In the genomic region with DNA sequence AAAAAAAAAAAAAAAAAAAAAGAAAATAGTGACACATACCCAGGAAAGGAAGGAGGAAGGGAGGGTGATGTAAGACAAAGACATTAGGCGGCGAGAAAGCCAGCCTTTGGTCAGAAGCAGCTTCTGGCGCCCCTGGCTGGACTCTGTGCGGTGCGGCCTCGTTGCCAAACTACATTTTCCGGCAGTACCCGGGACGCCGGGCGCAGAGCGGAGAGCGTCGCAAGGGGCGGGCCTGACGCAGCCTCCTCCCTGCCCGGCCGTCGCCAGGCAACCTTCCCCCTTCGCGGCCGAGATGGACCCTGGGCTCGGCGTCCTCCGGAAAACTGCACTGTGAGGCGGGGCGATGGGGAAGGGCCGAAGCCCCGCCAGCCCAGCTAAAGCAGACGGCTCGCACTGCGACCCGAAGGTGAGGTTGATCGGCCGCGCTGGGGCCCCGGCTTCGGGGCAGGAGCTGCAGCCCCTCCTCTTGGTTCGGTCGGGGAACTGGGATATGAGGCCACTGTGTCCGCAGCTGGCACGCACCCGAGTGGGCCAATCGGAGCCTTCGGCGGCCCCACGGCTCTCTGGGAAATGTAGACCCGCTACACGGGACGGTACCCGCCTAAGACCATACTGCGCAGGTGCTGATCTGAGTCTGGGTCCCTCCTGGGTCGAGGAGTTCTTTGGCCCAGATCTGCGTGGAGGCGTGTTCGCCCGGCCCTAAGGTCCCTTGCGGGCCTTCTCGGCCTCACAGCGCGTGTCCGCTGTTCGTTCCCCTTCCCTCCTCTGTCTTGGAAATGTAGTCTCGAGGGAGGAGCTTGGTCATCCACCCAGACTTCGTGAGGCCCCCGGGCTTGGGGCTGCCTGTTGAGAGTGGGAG, we compare ENCODE assay signal across 1 cellular context.
A peak's percentile ranks its signal among the peaks of the same experiment; 100 is the strongest.
TF ChIP-seq lines count a peak whose summit lies in the region.

No MANE protein-coding gene starts in this region.

TF ChIP-seq in K562, 482 proteins besides CTCF, POLR2A, EP300 and RAD21 (continued from another document):
- no peak for TF ChIP-seq EHMT2 (IDR thresholded peaks at IDR 0.05)
- peak; percentile 57 for TF ChIP-seq C11orf30 (IDR thresholded peaks at IDR 0.05; ENCODE audit: low read depth)
- no peak for TF ChIP-seq ZNF740 (CRISPR knock-in tag; IDR thresholded peaks at IDR 0.05)
- no peak for TF ChIP-seq ZNF740 (tag; IDR thresholded peaks at IDR 0.05)
- peak; percentile 74 for TF ChIP-seq EP400 (IDR thresholded peaks at IDR 0.05)
- TF ChIP-seq RHOXF2B (CRISPR knock-in tag; conservative IDR thresholded peaks at IDR 0.05): no peak
- TF ChIP-seq ZNF780A (CRISPR knock-in tag; IDR thresholded peaks at IDR 0.05): no peak
- TF ChIP-seq MTF1 (CRISPR knock-in tag; IDR thresholded peaks at IDR 0.05; ENCODE audit: borderline replicate concordance): no peak
- TF ChIP-seq, protein P1, sequence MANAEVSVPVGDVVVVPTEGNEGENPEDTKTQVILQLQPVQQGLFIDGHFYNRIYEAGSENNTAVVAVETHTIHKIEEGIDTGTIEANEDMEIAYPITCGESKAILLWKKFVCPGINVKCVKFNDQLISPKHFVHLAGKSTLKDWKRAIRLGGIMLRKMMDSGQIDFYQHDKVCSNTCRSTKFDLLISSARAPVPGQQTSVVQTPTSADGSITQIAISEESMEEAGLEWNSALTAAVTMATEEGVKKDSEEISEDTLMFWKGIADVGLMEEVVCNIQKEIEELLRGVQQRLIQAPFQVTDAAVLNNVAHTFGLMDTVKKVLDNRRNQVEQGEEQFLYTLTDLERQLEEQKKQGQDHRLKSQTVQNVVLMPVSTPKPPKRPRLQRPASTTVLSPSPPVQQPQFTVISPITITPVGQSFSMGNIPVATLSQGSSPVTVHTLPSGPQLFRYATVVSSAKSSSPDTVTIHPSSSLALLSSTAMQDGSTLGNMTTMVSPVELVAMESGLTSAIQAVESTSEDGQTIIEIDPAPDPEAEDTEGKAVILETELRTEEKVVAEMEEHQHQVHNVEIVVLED (CRISPR knock-in tag; IDR thresholded peaks at IDR 0.05): peak; percentile 94
- TF ChIP-seq, protein P2, sequence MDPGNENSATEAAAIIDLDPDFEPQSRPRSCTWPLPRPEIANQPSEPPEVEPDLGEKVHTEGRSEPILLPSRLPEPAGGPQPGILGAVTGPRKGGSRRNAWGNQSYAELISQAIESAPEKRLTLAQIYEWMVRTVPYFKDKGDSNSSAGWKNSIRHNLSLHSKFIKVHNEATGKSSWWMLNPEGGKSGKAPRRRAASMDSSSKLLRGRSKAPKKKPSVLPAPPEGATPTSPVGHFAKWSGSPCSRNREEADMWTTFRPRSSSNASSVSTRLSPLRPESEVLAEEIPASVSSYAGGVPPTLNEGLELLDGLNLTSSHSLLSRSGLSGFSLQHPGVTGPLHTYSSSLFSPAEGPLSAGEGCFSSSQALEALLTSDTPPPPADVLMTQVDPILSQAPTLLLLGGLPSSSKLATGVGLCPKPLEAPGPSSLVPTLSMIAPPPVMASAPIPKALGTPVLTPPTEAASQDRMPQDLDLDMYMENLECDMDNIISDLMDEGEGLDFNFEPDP (CRISPR knock-in tag; IDR thresholded peaks at IDR 0.05): no peak
- TF ChIP-seq NCOA4 (IDR thresholded peaks at IDR 0.05; ENCODE audit: partially characterized antibody): no peak
- no peak for TF ChIP-seq ZNF785 (CRISPR knock-in tag; IDR thresholded peaks at IDR 0.05)
- TF ChIP-seq, protein P3, sequence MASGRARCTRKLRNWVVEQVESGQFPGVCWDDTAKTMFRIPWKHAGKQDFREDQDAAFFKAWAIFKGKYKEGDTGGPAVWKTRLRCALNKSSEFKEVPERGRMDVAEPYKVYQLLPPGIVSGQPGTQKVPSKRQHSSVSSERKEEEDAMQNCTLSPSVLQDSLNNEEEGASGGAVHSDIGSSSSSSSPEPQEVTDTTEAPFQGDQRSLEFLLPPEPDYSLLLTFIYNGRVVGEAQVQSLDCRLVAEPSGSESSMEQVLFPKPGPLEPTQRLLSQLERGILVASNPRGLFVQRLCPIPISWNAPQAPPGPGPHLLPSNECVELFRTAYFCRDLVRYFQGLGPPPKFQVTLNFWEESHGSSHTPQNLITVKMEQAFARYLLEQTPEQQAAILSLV (tag; IDR thresholded peaks at IDR 0.05): no peak
- TF ChIP-seq, protein P4, sequence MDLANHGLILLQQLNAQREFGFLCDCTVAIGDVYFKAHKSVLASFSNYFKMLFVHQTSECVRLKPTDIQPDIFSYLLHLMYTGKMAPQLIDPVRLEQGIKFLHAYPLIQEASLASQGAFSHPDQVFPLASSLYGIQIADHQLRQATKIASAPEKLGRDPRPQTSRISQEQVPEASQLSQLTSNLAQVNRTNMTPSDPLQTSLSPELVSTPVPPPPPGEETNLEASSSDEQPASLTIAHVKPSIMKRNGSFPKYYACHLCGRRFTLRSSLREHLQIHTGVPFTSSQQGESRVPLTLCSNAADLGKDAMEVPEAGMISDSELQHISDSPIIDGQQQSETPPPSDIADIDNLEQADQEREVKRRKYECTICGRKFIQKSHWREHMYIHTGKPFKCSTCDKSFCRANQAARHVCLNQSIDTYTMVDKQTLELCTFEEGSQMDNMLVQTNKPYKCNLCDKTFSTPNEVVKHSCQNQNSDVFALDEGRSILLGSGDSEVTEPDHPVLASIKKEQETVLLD (IDR thresholded peaks at IDR 0.05): peak; percentile 64
- no peak for TF ChIP-seq DDX20 (tag; IDR thresholded peaks at IDR 0.05; ENCODE audit: low read depth)
- TF ChIP-seq, protein P5, sequence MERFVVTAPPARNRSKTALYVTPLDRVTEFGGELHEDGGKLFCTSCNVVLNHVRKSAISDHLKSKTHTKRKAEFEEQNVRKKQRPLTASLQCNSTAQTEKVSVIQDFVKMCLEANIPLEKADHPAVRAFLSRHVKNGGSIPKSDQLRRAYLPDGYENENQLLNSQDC (CRISPR knock-in tag; IDR thresholded peaks at IDR 0.05): no peak
- TF ChIP-seq CHD1 (IDR thresholded peaks at IDR 0.05; ENCODE audit: low read length): no peak
- no peak for TF ChIP-seq HSF4 (CRISPR knock-in tag; IDR thresholded peaks at IDR 0.05; ENCODE audit: borderline replicate concordance)
- 0 out of 2 replicates have a peak, but pooled peaks have one; percentile 30 for TF ChIP-seq CBX1 (IDR thresholded peaks at IDR 0.05; ENCODE audit: low read depth)
- TF ChIP-seq, protein P6, sequence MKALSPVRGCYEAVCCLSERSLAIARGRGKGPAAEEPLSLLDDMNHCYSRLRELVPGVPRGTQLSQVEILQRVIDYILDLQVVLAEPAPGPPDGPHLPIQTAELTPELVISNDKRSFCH (CRISPR knock-in tag; IDR thresholded peaks at IDR 0.05): no peak
- TF ChIP-seq, protein P6 (tag; IDR thresholded peaks at IDR 0.05): no peak
- 0 out of 2 replicates have a peak, but pooled peaks have one; percentile 18 for TF ChIP-seq JUN (IDR thresholded peaks at IDR 0.05; ENCODE audit: borderline replicate concordance, low read depth, low read length)
- TF ChIP-seq JUN (CRISPR knock-in tag; IDR thresholded peaks at IDR 0.05; ENCODE audit: borderline replicate concordance): no peak
- TF ChIP-seq HDAC2 (IDR thresholded peaks at IDR 0.05): 0 out of 2 replicates have a peak, but pooled peaks have one; percentile 54
- no peak for TF ChIP-seq PYGO2 (tag; IDR thresholded peaks at IDR 0.05)
- TF ChIP-seq E2F6 (IDR thresholded peaks at IDR 0.05; ENCODE audit: borderline replicate concordance in 1 of 2, extremely low read depth in 1 of 2, insufficient read depth in 1 of 2, insufficient read length in 1 of 2, low read depth in 1 of 2, low read length in 1 of 2, poor library complexity in 1 of 2, severe bottlenecking in 1 of 2): peak; percentile 73 to 78
- no peak for TF ChIP-seq ZNF324 (CRISPR knock-in tag; IDR thresholded peaks at IDR 0.05)
- TF ChIP-seq, protein P7, sequence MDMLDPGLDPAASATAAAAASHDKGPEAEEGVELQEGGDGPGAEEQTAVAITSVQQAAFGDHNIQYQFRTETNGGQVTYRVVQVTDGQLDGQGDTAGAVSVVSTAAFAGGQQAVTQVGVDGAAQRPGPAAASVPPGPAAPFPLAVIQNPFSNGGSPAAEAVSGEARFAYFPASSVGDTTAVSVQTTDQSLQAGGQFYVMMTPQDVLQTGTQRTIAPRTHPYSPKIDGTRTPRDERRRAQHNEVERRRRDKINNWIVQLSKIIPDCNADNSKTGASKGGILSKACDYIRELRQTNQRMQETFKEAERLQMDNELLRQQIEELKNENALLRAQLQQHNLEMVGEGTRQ (CRISPR knock-in tag; IDR thresholded peaks at IDR 0.05): peak; percentile 37; the same call in 1 of the 2 replicates
- TF ChIP-seq SAP30 (IDR thresholded peaks at IDR 0.05; ENCODE audit: borderline replicate concordance, insufficient read depth, low read depth, low read length, poor library complexity, severe bottlenecking): peak; percentile 68
- no peak for TF ChIP-seq NR1H2 (CRISPR knock-in tag; IDR thresholded peaks at IDR 0.05)
- peak; percentile 64 for TF ChIP-seq GABPB1 (CRISPR knock-in tag; IDR thresholded peaks at IDR 0.05)
- TF ChIP-seq KLF10 (CRISPR knock-in tag; IDR thresholded peaks at IDR 0.05): no peak
TF ChIP-seq in K562: peak in this region for 119.
